ENCODE assay signal across 1 cellular context in the genomic region with DNA sequence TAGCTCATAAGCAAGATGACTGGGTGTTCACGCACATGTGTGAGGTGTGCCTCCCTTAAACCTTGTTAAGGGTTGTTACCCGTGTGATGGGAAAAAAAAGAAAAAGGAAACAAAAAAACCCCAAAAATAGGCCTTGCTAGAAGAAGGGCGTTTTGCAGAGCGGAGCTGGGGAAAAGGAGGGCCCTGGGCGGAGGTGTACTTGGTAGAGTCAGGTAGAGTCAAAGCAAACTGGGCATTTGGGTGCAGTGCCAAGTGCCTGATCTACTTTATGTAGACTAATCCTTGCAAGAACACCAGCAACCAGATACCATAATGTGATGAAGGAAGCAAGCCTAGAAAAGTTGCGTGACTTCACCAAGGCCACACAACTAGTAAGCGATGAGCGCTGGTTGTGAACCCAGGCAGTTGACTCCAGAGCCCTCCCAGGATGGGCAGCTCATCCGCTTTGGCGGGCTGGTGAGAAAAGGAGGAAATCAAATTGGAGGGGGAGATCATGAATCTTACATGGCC.
TF ChIP-seq lines count a peak whose summit lies in the region.

No MANE protein-coding gene starts in this region.

TF ChIP-seq in GM12891, 5 proteins besides CTCF, POLR2A, EP300 and RAD21 (continued from another document):
- TF ChIP-seq PAX5 (IDR thresholded peaks at IDR 0.05; ENCODE audit: insufficient read depth, low read length, severe bottlenecking) (no peak), POU2F2 (IDR thresholded peaks at IDR 0.05; ENCODE audit: low read depth, low read length) (no peak)
TF ChIP-seq in GM12891: peak in this region for 0.
